Comparison of ENCODE assay signal across 8 cellular contexts in the genomic region with DNA sequence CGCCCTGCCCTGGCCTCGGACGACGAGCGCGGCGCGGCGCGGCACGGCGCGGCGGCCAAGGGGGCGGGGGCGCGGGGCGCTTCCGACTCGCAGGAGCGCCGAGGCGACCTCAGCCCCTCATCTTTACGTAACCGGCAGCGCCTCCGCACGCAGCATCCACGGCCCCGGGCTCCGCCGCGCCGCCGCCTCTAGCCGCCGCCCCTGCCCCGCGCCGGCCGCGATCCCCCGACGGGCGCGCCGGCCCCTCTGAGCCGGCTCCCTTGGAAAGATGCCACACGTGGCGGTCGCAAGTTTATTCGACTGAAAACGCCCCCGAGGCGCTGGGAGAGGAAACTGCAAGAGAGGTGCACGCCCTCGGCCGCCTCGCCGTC. TPM values are rescaled to one million over a fixed set of nuclear protein-coding genes. Genes with fewer than 3 reads are reported as not detected.
DNase-seq lines count a peak whose midpoint lies in the region; ATAC-seq and TF ChIP-seq lines count a peak whose summit lies in the region.

No MANE protein-coding gene starts in this region.

- H3K9me3 Mint-ChIP-seq in Calu3 (ENCODE audit: low read depth, unreplicated experiment) (no peaks in the 10 kb centered on the region), endodermal cell (peaks cover 2% of the 10 kb centered on the region)
- no peaks in the 10 kb centered on the region for H3K9me3 Mint-ChIP-seq in T-helper 2 cell treated with Interferon-gamma antibody and Interleukin-4, amounts not matched to agents 5 μg/mL and 100 μg/mL, for 36 hours

- TF ChIP-seq CTCF in Calu3 (IDR thresholded peaks at IDR 0.05; ENCODE audit: unreplicated experiment) (no peak), endodermal cell (conservative IDR thresholded peaks at IDR 0.05) (no peak)

- CTCF ChIA-PET in Calu3 (lab: Charles Lee), result interaction anchor here (1.2 kb wide), 1 partner anchor 71 kb away, joined by 3 read pairs; no protein-coding TSS in a partner anchor

- no peaks in the 10 kb centered on the region for H3K27me3 Mint-ChIP-seq in Calu3 (ENCODE audit: unreplicated experiment)
- H3K27me3 Mint-ChIP-seq in T-helper 2 cell treated with Interferon-gamma antibody and Interleukin-4, amounts not matched to agents 5 μg/mL and 100 μg/mL, for 36 hours (ENCODE audit: low read depth), result no peaks in the 10 kb centered on the region
- peaks cover 61% of the 10 kb centered on the region for H3K27me3 Mint-ChIP-seq in endodermal cell (ENCODE audit: insufficient read depth)

- H3K9ac ChIP-seq in endodermal cell (ENCODE audit: extremely low read depth, low read length, poor library complexity, severe bottlenecking), result no peak overlapping the region

- H3K9me3 ChIP-seq in endodermal cell (ENCODE audit: control insufficient read depth, low read length) (no peaks in the 10 kb centered on the region), muscle layer of duodenum (ENCODE audit: control insufficient read depth in 1 of 2, low read length in 2 of 2) (no peaks in the 10 kb centered on the region)

- H3K4me1 Mint-ChIP-seq in Calu3 (ENCODE audit: low read depth, unreplicated experiment) (peaks cover 28% of the 10 kb centered on the region), endodermal cell (peaks cover 22% of the 10 kb centered on the region)
- peaks cover 39% of the 10 kb centered on the region for H3K4me1 Mint-ChIP-seq in T-helper 2 cell treated with Interferon-gamma antibody and Interleukin-4, amounts not matched to agents 5 μg/mL and 100 μg/mL, for 36 hours (ENCODE audit: low read depth)

- H3K4me3 ChIP-seq in endodermal cell (ENCODE audit: low read length) (peak overlapping the region; percentile 73), muscle layer of duodenum (ENCODE audit: low read depth in 1 of 2, low read length in 2 of 2) (peak overlapping the region; percentile 84 to 90)

- intact Hi-C loops in Calu3 (cut with micrococcal nuclease; ENCODE audit: unreplicated experiment), result loop anchor here (5.0 kb wide), 1 partner anchor 69 kb away; no protein-coding TSS in a partner anchor

- peak overlapping the region; percentile 86 for H3K4me3 Mint-ChIP-seq in Calu3 (ENCODE audit: low read depth, unreplicated experiment)
- peak overlapping the region; percentile 97 for H3K4me3 Mint-ChIP-seq in T-helper 2 cell treated with Interferon-gamma antibody and Interleukin-4, amounts not matched to agents 5 μg/mL and 100 μg/mL, for 36 hours
- peak overlapping the region; percentile 62 for H3K4me3 Mint-ChIP-seq in endodermal cell

- H3K4me1 ChIP-seq in endodermal cell (ENCODE audit: control insufficient read depth, insufficient read depth, low read length), result peaks cover 3% of the 10 kb centered on the region
- H3K4me1 ChIP-seq in muscle layer of duodenum (ENCODE audit: control insufficient read depth in 1 of 2, insufficient read depth in 2 of 2, low read length in 2 of 2), result peaks cover 7 to 19% of the 10 kb centered on the region in 2 donors

- ATAC-seq in GM19324 (IDR thresholded peaks at IDR 0.05; ENCODE audit: low FRiP score, unreplicated experiment) (peak; percentile 27), HG03175 (IDR thresholded peaks at IDR 0.05; ENCODE audit: unreplicated experiment) (peak; percentile 27)

- H3K27me3 ChIP-seq in endodermal cell (ENCODE audit: control insufficient read depth, insufficient read depth, low read length, poor library complexity, severe bottlenecking), result peaks cover 68% of the 10 kb centered on the region
- no peaks in the 10 kb centered on the region for H3K27me3 ChIP-seq in muscle layer of duodenum (ENCODE audit: low read depth, low read length)

- DNase-seq in Calu3, result no peak
- no peak for DNase-seq in T-helper 2 cell treated with Interferon-gamma antibody and Interleukin-4, amounts not matched to agents 5 μg/mL and 100 μg/mL, for 36 hours (ENCODE audit: low spot score)
- no peak for DNase-seq in endodermal cell
- no peak for DNase-seq in NCI-H1436 treated with DMSO at 0.1 percent for 48 hours (lab: John Stamatoyannopoulos, UW)
- no peak for DNase-seq in NCI-H510A (lab: John Stamatoyannopoulos, UW)

- H3K27ac ChIP-seq in endodermal cell (ENCODE audit: low read depth, low read length), result no peak overlapping the region
- peak overlapping the region; percentile 97 for H3K27ac ChIP-seq in muscle layer of duodenum (ENCODE audit: low read length)

- WGBS in endodermal cell (ENCODE audit: insufficient coverage in 1 of 2, insufficient read length in 1 of 2), 2 experiments, result 0 to 4% methylated on average over 7 to 60 of the region's 60 CpGs

- no TSS peak for BruUV-seq in Calu3 (replicated peaks; lab: Mats Ljungman, UMichigan)

- H3K27ac Mint-ChIP-seq in Calu3 (ENCODE audit: unreplicated experiment) (peak overlapping the region; percentile 83), endodermal cell (peak overlapping the region; percentile 85)
- peak overlapping the region; percentile 99 for H3K27ac Mint-ChIP-seq in T-helper 2 cell treated with Interferon-gamma antibody and Interleukin-4, amounts not matched to agents 5 μg/mL and 100 μg/mL, for 36 hours

- H3K36me3 Mint-ChIP-seq in Calu3 (ENCODE audit: insufficient read depth, unreplicated experiment) (peaks cover 31% of the 10 kb centered on the region), endodermal cell (ENCODE audit: low read depth) (no peaks in the 10 kb centered on the region)
- peaks cover 1% of the 10 kb centered on the region for H3K36me3 Mint-ChIP-seq in T-helper 2 cell treated with Interferon-gamma antibody and Interleukin-4, amounts not matched to agents 5 μg/mL and 100 μg/mL, for 36 hours (ENCODE audit: low read depth)

- H3K36me3 ChIP-seq in endodermal cell (ENCODE audit: control insufficient read depth, insufficient read depth, low read length), result no peaks in the 10 kb centered on the region
- peaks cover 0 to 43% of the 10 kb centered on the region in 2 donors for H3K36me3 ChIP-seq in muscle layer of duodenum (ENCODE audit: control insufficient read depth in 1 of 2, insufficient read depth in 2 of 2, low read length in 2 of 2)

RNA-seq across cellular contexts. Expression of gene KLF9, which starts 1.0 kb away (rescaled TPM):
- total RNA-seq in Calu3 (2022) (0.81 and 0.87 TPM in 2 replicates), endodermal cell (under 1 TPM; 0.13 to 0.31 TPM)
- polyA plus RNA-seq in endodermal cell (2013, experiment 1 of 2), result 0.32 TPM
- 0.29 TPM for polyA plus RNA-seq in endodermal cell (2013, experiment 2 of 2)
